Comparison of ENCODE assay signal across 12 cellular contexts in genomic region chr12:132342322-132342721, GRCh38. TPM values are rescaled to one million over a fixed set of nuclear protein-coding genes. Genes with fewer than 3 reads are reported as not detected.
DNase-seq lines count a peak whose midpoint lies in the region; ATAC-seq and TF ChIP-seq lines count a peak whose summit lies in the region.
"Had no signal": no experiment of that assay in that cellular context is flagged by ENCODE, and none has a peak within 500 bp of the region (broad histone marks: within the 10 kb centered on the region; RNA-seq: fewer than 3 reads in every experiment).

No MANE protein-coding gene starts in this region.

- no peak overlapping the region for H3K27ac ChIP-seq in neural cell (ENCODE audit: low read length)

- no peak for TF ChIP-seq EP300 in neural cell (conservative IDR thresholded peaks at IDR 0.05; ENCODE audit: poor library complexity, severe bottlenecking)

- no peak overlapping the region for H3K4me3 ChIP-seq in LNCaP clone FGC (ENCODE audit: low read depth, low read length)
- no peak overlapping the region for H3K4me3 ChIP-seq in neural cell (ENCODE audit: low read length)

- H3K4me2 ChIP-seq in neural cell (ENCODE audit: low read length) = no peak overlapping the region

- peaks cover 0 to 15% (median 3%) of the 10 kb centered on the region in 5 experiments for H3K9me3 Mint-ChIP-seq in brain

- no peaks in the 10 kb centered on the region for H3K9me2 ChIP-seq in neural cell (ENCODE audit: insufficient read depth, low read length)

- no peak overlapping the region for H2AFZ ChIP-seq in neural cell (ENCODE audit: low read depth, low read length)

- H3K9me3 ChIP-seq in neural cell (ENCODE audit: low read length) = no peaks in the 10 kb centered on the region

- no peaks in the 10 kb centered on the region for H3F3A ChIP-seq in neural cell (ENCODE audit: insufficient read depth, low read length, poor library complexity, severe bottlenecking)

- H4K20me1 ChIP-seq in neural cell (ENCODE audit: insufficient read depth) = no peaks in the 10 kb centered on the region

- DNase-seq in DMS153 treated with DMSO at 0.1 percent for 48 hours (lab: John Stamatoyannopoulos, UW; ENCODE audit: unreplicated experiment) (peak; percentile 37), LNCaP clone FGC (ENCODE audit: low read depth) (no peak), NCI-H2107 (lab: John Stamatoyannopoulos, UW) (no peak), NCI-H187 (lab: John Stamatoyannopoulos, UW) (no peak)
- DNase-seq: activated gamma-delta T cell; effector CD8-positive, alpha-beta T cell; NCI-H69; stimulated activated CD4-positive, alpha-beta T cell treated with anti-CD3 and anti-CD28 coated beads, Interleukin-4, amount 100 ng/mL, for 24 hours had no signal

- no peaks in the 10 kb centered on the region for H3K36me3 Mint-ChIP-seq in brain
- H3K36me3 Mint-ChIP-seq: IgD-negative memory B cell had no signal

- no peaks in the 10 kb centered on the region for H3K27me3 ChIP-seq in neural cell (ENCODE audit: insufficient read depth, low read depth, low read length)

- no peak for TF ChIP-seq RAD21 in neural cell (conservative IDR thresholded peaks at IDR 0.05)

- H3K27me3 Mint-ChIP-seq in brain = peaks cover 3% of the 10 kb centered on the region

- H3K4me1 Mint-ChIP-seq in brain = peaks cover 62% of the 10 kb centered on the region

- no peaks in the 10 kb centered on the region for H3K79me2 ChIP-seq in neural cell (replicated peaks; ENCODE audit: insufficient read depth, low read length)

- peak overlapping the region in 1 of 5 experiments; percentile 27 for H3K4me3 Mint-ChIP-seq in brain

- H3K36me3 ChIP-seq in neural cell (ENCODE audit: insufficient read depth, low read length) = no peaks in the 10 kb centered on the region

- ATAC-seq in GM19023 (IDR thresholded peaks at IDR 0.05; ENCODE audit: unreplicated experiment) = no peak

- no peak overlapping the region for H3K9ac ChIP-seq in neural cell (ENCODE audit: low read length)

- H3K27ac Mint-ChIP-seq in brain = peak overlapping the region in 1 of 5 experiments; percentile 91
- H3K27ac Mint-ChIP-seq: IgD-negative memory B cell had no signal

- TF ChIP-seq CTCF in LNCaP clone FGC (IDR thresholded peaks at IDR 0.05; ENCODE audit: control insufficient read depth, extremely low read depth, insufficient read depth) (peak; percentile 50), brain (conservative IDR thresholded peaks at IDR 0.05) (peak; percentile 28 to 60), neural cell (IDR thresholded peaks at IDR 0.05; ENCODE audit: poor library complexity, severe bottlenecking) (peak; percentile 59)

TF ChIP-seq in neural cell, 6 proteins besides CTCF, POLR2A, EP300 and RAD21:
- TF ChIP-seq SMC3 (conservative IDR thresholded peaks at IDR 0.05; ENCODE audit: poor library complexity) = no peak
- no peak for TF ChIP-seq TAF1 (IDR thresholded peaks at IDR 0.05; ENCODE audit: low read depth)
- TF ChIP-seq POLR2AphosphoS5 (IDR thresholded peaks at IDR 0.05) = no peak
- no peak for TF ChIP-seq MXI1 (conservative IDR thresholded peaks at IDR 0.05; ENCODE audit: poor library complexity, severe bottlenecking)
- no peak for TF ChIP-seq EZH2 (IDR thresholded peaks at IDR 0.05; ENCODE audit: borderline replicate concordance, insufficient read depth, low read length, poor library complexity, severe bottlenecking)
- TF ChIP-seq REST (IDR thresholded peaks at IDR 0.05; ENCODE audit: borderline replicate concordance) = no peak

RNA-seq across cellular contexts. Expression of gene GALNT9, which starts 12.9 kb away (rescaled TPM):
- 17.7 TPM for polyA plus RNA-seq in brain (ENCODE audit: insufficient read depth, low read depth, low replicate concordance)
- polyA plus RNA-seq in neural cell = 13.5 and 18.0 TPM in 2 replicates
- 20.7 and 20.8 TPM in 2 replicates for polyA minus RNA-seq in neural cell
